Comparison of ENCODE assay signal across 1 cellular context in the genomic region with DNA sequence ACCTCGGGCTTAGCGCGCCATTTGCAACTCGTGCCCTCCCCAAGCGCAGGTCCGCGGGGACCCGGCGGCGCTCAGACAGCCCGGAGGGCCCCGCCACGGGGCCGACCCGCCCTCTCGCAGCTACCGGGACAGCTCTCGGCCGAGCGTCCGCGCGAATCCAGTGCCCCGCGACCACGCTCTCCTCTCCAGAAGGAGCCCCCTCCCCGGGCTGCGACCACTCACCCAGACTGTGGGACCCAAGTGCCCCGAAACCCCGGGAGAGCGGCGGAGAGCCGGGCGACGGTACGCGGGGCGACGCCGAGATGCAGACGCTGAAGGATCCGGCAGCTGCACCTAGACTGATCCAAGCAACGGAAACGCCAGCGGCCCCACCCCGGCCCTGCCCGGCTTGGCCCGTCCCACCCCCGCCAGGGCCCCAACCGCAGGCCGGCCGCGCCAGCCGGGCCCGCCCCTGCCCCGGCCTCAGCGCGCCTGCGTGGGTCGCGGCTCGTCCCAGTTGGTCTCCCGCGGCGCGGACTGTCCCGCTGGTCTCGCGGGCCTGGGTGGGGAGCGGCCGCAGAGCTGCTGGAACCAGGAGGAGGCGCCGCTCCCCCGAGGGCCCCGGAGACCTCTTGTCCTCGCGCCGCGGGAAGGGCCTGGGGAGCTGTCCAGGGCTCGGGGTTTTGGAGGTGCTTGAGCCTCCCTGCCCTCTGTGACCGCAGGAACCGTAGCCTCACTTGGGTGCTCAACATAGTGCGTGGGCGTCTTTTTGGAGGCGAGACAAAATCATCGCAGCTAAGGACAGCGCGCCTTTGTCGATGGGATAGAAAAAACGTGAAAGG.
TF ChIP-seq lines count a peak whose summit lies in the region.

A gene (minus strand): TSS at position 340 of the 821 bp plus-strand sequence. CDS start 391 bp downstream, outside the sequence.

TF ChIP-seq in GM12878, 131 proteins besides CTCF, POLR2A, EP300 and RAD21 (continued from another document):
- TF ChIP-seq, protein P1, sequence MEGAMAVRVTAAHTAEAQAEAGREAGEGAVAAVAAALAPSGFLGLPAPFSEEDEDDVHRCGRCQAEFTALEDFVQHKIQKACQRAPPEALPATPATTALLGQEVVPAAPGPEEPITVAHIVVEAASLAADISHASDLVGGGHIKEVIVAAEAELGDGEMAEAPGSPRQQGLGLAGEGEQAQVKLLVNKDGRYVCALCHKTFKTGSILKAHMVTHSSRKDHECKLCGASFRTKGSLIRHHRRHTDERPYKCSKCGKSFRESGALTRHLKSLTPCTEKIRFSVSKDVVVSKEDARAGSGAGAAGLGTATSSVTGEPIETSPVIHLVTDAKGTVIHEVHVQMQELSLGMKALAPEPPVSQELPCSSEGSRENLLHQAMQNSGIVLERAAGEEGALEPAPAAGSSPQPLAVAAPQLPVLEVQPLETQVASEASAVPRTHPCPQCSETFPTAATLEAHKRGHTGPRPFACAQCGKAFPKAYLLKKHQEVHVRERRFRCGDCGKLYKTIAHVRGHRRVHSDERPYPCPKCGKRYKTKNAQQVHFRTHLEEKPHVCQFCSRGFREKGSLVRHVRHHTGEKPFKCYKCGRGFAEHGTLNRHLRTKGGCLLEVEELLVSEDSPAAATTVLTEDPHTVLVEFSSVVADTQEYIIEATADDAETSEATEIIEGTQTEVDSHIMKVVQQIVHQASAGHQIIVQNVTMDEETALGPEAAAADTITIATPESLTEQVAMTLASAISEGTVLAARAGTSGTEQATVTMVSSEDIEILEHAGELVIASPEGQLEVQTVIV (IDR thresholded peaks at IDR 0.05; ENCODE audit: borderline replicate concordance, partially characterized antibody): no peak
- no peak for TF ChIP-seq RBBP5 (conservative IDR thresholded peaks at IDR 0.05)
- TF ChIP-seq CHD2 (IDR thresholded peaks at IDR 0.05; ENCODE audit: borderline replicate concordance, low read depth, low read length): 0 out of 2 replicates have a peak, but pooled peaks have one; percentile 48
- TF ChIP-seq TCF7 (IDR thresholded peaks at IDR 0.05; ENCODE audit: borderline replicate concordance): no peak
- TF ChIP-seq, protein P2, sequence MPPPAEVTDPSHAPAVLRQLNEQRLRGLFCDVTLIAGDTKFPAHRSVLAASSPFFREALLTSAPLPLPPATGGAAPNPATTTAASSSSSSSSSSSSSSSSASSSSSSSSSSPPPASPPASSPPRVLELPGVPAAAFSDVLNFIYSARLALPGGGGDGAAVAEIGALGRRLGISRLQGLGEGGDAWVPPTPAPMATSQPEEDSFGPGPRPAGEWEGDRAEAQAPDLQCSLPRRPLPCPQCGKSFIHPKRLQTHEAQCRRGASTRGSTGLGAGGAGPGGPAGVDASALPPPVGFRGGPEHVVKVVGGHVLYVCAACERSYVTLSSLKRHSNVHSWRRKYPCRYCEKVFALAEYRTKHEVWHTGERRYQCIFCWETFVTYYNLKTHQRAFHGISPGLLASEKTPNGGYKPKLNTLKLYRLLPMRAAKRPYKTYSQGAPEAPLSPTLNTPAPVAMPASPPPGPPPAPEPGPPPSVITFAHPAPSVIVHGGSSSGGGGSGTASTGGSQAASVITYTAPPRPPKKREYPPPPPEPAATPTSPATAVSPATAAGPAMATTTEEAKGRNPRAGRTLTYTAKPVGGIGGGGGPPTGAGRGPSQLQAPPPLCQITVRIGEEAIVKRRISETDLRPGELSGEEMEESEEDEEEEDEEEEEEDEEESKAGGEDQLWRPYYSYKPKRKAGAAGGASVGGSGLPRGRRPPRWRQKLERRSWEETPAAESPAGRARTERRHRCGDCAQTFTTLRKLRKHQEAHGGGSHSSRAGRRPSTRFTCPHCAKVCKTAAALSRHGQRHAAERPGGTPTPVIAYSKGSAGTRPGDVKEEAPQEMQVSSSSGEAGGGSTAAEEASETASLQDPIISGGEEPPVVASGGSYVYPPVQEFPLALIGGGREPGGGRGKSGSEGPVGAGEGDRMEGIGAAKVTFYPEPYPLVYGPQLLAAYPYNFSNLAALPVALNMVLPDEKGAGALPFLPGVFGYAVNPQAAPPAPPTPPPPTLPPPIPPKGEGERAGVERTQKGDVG (CRISPR knock-in tag; IDR thresholded peaks at IDR 0.05): no peak
- TF ChIP-seq CBX3 (IDR thresholded peaks at IDR 0.05; ENCODE audit: borderline replicate concordance, low read depth): no peak
- no peak for TF ChIP-seq NR2C1 (IDR thresholded peaks at IDR 0.05)
- peak; percentile 71; the same call in 1 of the 2 replicates for TF ChIP-seq TCF3 (IDR thresholded peaks at IDR 0.05; ENCODE audit: borderline replicate concordance, insufficient read depth, low read depth, low read length)
- TF ChIP-seq CBX5 (IDR thresholded peaks at IDR 0.05; ENCODE audit: low read depth): no peak; the same call in 1 of the 2 replicates
- TF ChIP-seq MTA2 (IDR thresholded peaks at IDR 0.05; ENCODE audit: low read depth): 0 out of 2 replicates have a peak, but pooled peaks have one; percentile 11
- peak; percentile 85 for TF ChIP-seq NR2F1 (conservative IDR thresholded peaks at IDR 0.05)
- no peak; the same call in 1 of the 2 replicates for TF ChIP-seq HCFC1 (IDR thresholded peaks at IDR 0.05; ENCODE audit: low read length)
- TF ChIP-seq, protein P3, sequence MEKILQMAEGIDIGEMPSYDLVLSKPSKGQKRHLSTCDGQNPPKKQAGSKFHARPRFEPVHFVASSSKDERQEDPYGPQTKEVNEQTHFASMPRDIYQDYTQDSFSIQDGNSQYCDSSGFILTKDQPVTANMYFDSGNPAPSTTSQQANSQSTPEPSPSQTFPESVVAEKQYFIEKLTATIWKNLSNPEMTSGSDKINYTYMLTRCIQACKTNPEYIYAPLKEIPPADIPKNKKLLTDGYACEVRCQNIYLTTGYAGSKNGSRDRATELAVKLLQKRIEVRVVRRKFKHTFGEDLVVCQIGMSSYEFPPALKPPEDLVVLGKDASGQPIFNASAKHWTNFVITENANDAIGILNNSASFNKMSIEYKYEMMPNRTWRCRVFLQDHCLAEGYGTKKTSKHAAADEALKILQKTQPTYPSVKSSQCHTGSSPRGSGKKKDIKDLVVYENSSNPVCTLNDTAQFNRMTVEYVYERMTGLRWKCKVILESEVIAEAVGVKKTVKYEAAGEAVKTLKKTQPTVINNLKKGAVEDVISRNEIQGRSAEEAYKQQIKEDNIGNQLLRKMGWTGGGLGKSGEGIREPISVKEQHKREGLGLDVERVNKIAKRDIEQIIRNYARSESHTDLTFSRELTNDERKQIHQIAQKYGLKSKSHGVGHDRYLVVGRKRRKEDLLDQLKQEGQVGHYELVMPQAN (conservative IDR thresholded peaks at IDR 0.05): peak; percentile 75
- TF ChIP-seq, protein P4, sequence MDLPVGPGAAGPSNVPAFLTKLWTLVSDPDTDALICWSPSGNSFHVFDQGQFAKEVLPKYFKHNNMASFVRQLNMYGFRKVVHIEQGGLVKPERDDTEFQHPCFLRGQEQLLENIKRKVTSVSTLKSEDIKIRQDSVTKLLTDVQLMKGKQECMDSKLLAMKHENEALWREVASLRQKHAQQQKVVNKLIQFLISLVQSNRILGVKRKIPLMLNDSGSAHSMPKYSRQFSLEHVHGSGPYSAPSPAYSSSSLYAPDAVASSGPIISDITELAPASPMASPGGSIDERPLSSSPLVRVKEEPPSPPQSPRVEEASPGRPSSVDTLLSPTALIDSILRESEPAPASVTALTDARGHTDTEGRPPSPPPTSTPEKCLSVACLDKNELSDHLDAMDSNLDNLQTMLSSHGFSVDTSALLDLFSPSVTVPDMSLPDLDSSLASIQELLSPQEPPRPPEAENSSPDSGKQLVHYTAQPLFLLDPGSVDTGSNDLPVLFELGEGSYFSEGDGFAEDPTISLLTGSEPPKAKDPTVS (IDR thresholded peaks at IDR 0.05; ENCODE audit: low read depth, low read length): no peak
- TF ChIP-seq, protein P5, sequence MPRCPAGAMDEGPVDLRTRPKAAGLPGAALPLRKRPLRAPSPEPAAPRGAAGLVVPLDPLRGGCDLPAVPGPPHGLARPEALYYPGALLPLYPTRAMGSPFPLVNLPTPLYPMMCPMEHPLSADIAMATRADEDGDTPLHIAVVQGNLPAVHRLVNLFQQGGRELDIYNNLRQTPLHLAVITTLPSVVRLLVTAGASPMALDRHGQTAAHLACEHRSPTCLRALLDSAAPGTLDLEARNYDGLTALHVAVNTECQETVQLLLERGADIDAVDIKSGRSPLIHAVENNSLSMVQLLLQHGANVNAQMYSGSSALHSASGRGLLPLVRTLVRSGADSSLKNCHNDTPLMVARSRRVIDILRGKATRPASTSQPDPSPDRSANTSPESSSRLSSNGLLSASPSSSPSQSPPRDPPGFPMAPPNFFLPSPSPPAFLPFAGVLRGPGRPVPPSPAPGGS (IDR thresholded peaks at IDR 0.05; ENCODE audit: borderline replicate concordance, insufficient read depth, low read depth, low read length, poor library complexity, severe bottlenecking): no peak
- no peak for TF ChIP-seq SUZ12 (IDR thresholded peaks at IDR 0.05; ENCODE audit: unreplicated experiment)
- TF ChIP-seq RFX5 (IDR thresholded peaks at IDR 0.05; ENCODE audit: low read depth, low read length): no peak
- TF ChIP-seq RUNX3 (IDR thresholded peaks at IDR 0.05; ENCODE audit: low read length): peak; percentile 80
- no peak for TF ChIP-seq IRF4 (IDR thresholded peaks at IDR 0.05; ENCODE audit: low read depth, low read length)
- TF ChIP-seq, protein P6, sequence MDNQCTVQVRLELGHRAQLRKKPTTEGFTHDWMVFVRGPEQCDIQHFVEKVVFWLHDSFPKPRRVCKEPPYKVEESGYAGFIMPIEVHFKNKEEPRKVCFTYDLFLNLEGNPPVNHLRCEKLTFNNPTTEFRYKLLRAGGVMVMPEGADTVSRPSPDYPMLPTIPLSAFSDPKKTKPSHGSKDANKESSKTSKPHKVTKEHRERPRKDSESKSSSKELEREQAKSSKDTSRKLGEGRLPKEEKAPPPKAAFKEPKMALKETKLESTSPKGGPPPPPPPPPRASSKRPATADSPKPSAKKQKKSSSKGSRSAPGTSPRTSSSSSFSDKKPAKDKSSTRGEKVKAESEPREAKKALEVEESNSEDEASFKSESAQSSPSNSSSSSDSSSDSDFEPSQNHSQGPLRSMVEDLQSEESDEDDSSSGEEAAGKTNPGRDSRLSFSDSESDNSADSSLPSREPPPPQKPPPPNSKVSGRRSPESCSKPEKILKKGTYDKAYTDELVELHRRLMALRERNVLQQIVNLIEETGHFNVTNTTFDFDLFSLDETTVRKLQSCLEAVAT (IDR thresholded peaks at IDR 0.05): no peak
- no peak for TF ChIP-seq FOXM1 (IDR thresholded peaks at IDR 0.05; ENCODE audit: low read depth, low read length)
- no peak for TF ChIP-seq MTA3 (IDR thresholded peaks at IDR 0.05; ENCODE audit: borderline replicate concordance, low read length)
- no peak for TF ChIP-seq BRCA1 (IDR thresholded peaks at IDR 0.05; ENCODE audit: low read depth, low read length)
- peak; percentile 12; the same call in 1 of the 3 replicates for TF ChIP-seq POU2F2 (IDR thresholded peaks at IDR 0.05; ENCODE audit: borderline replicate concordance, low read depth, low read length)
- no peak for TF ChIP-seq RCOR1 (conservative IDR thresholded peaks at IDR 0.05; ENCODE audit: low read depth, low read length)
- TF ChIP-seq ZSCAN29 (IDR thresholded peaks at IDR 0.05): no peak
- TF ChIP-seq IKZF1 (conservative IDR thresholded peaks at IDR 0.05): peak; percentile 89
- TF ChIP-seq, protein P7, sequence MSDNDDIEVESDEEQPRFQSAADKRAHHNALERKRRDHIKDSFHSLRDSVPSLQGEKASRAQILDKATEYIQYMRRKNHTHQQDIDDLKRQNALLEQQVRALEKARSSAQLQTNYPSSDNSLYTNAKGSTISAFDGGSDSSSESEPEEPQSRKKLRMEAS (IDR thresholded peaks at IDR 0.05; ENCODE audit: low read depth, low read length): no peak; the same call in 1 of the 2 replicates
- TF ChIP-seq DPF2 (IDR thresholded peaks at IDR 0.05): peak; percentile 75
- 0 out of 2 replicates have a peak, but pooled peaks have one; percentile 19 for TF ChIP-seq PAX5 (IDR thresholded peaks at IDR 0.05; ENCODE audit: borderline replicate concordance, low read depth, low read length)
- TF ChIP-seq NFYA (IDR thresholded peaks at IDR 0.05; ENCODE audit: borderline replicate concordance, low read depth, low read length): no peak
- TF ChIP-seq ATF7 (IDR thresholded peaks at IDR 0.05; ENCODE audit: low read depth): no peak
- no peak for TF ChIP-seq SREBF2 (IDR thresholded peaks at IDR 0.05; ENCODE audit: low read length)
